ENCODE assay signal across 8 cellular contexts in genomic region chr2:173884403-173884802, GRCh38.
DNase-seq lines count a peak whose midpoint lies in the region; ATAC-seq and TF ChIP-seq lines count a peak whose summit lies in the region.

No MANE protein-coding gene starts in this region.

- no peak overlapping the region for H3K27ac ChIP-seq in lung (ENCODE audit: low read depth in 1 of 2, low read length in 1 of 2)

- 52 to 64% methylated on average over 1 of the region's 1 CpG for WGBS in lung, 2 donors

- no peak overlapping the region for H3K27ac Mint-ChIP-seq in chondrocyte (ENCODE audit: unreplicated experiment)

- peaks cover 14% of the 10 kb centered on the region for H3K9me3 Mint-ChIP-seq in chondrocyte (ENCODE audit: low read depth)

- no peaks in the 10 kb centered on the region for H3K36me3 Mint-ChIP-seq in chondrocyte (ENCODE audit: low read depth)

- H3K4me3 Mint-ChIP-seq in chondrocyte (ENCODE audit: unreplicated experiment) = no peak overlapping the region

- peaks cover 7% of the 10 kb centered on the region for H3K4me1 Mint-ChIP-seq in chondrocyte (ENCODE audit: low read depth)

- H3K9me3 ChIP-seq in lung (ENCODE audit: control insufficient read depth in 2 of 2, insufficient read depth in 1 of 2, low read length in 1 of 2) = peaks cover 0 to 3% of the 10 kb centered on the region in 2 donors

- in situ Hi-C loops in G401 (cut with HindIII; ENCODE audit: low sequenced_read_pairs) = no loop called here

- TF ChIP-seq CTCF in chondrocyte (IDR thresholded peaks at IDR 0.05) = peak; percentile 78
- peak; percentile 57 for TF ChIP-seq CTCF in lung (IDR thresholded peaks at IDR 0.05; ENCODE audit: control extremely low read depth, extremely low read depth)

- DNase-seq in A172 (ENCODE audit: low spot score) = peak; percentile 60
- peak; percentile 30 for DNase-seq in G401 (ENCODE audit: low spot score)
- DNase-seq in RKO (ENCODE audit: low spot score) = peak; percentile 58
- DNase-seq in chondrocyte (ENCODE audit: low spot score) = no peak
- peak; percentile 60 for DNase-seq in lung (ENCODE audit: low spot score)
- DNase-seq in NCI-H1105 (lab: John Stamatoyannopoulos, UW) = no peak
- DNase-seq in putamen (ENCODE audit: low spot score) = no peak

- H3K27me3 Mint-ChIP-seq in chondrocyte (ENCODE audit: low read depth) = no peaks in the 10 kb centered on the region

- H3K27me3 ChIP-seq in lung (ENCODE audit: control insufficient read depth, insufficient read depth) = no peaks in the 10 kb centered on the region

- H3K4me1 ChIP-seq in lung (ENCODE audit: control insufficient read depth in 2 of 2, insufficient read depth in 2 of 2, low read length in 2 of 2) = peaks cover 0 to 2% of the 10 kb centered on the region in 2 donors

- no peak for ATAC-seq in lung (ENCODE audit: insufficient read depth, low FRiP score)
- no peak for ATAC-seq in HG03139 (IDR thresholded peaks at IDR 0.05; ENCODE audit: unreplicated experiment)

- no peaks in the 10 kb centered on the region for H3K36me3 ChIP-seq in lung (ENCODE audit: control insufficient read depth in 2 of 2, insufficient read depth in 2 of 2, low read length in 2 of 2)

- no peak overlapping the region for H3K4me3 ChIP-seq in lung

Comparison
In these comparisons a context has a peak if more than half of its experiments do, and no peak if none do; other contexts are left out.
1. DNase-seq: peak in A172 (single experiment), G401 (single experiment), RKO (single experiment) and lung (single experiment); none in chondrocyte (single experiment), NCI-H1105 (single experiment) and putamen (single experiment).